9 cellular contexts compared by ENCODE assay signal in genomic region chr21:44509539-44509938, GRCh38. TPM values are rescaled to one million over a fixed set of nuclear protein-coding genes. Genes with fewer than 3 reads are reported as not detected.
DNase-seq lines count a peak whose midpoint lies in the region; TF ChIP-seq lines count a peak whose summit lies in the region.
"Had no signal": no experiment of that assay in that cellular context is flagged by ENCODE, and none has a peak within 500 bp of the region (broad histone marks: within the 10 kb centered on the region; RNA-seq: fewer than 3 reads in every experiment).

No MANE protein-coding gene starts in this region.

- TF ChIP-seq CTCF in retinal pigment epithelial cell (conservative IDR thresholded peaks at IDR 0.05; ENCODE audit: low read depth, low read length) (peak; percentile 4), nephron progenitor cell (IDR thresholded peaks at IDR 0.05) (no peak), WERI-Rb-1 (IDR thresholded peaks at IDR 0.05; ENCODE audit: low read depth, low read length) (no peak)

- no peaks in the 10 kb centered on the region for H3K9me3 ChIP-seq in WERI-Rb-1 (ENCODE audit: severe bottlenecking)

- H3K4me1 Mint-ChIP-seq in nephron progenitor cell (peaks cover 26% of the 10 kb centered on the region), immature natural killer cell (peaks cover 0 to 3% of the 10 kb centered on the region in 2 donors)

- no peaks in the 10 kb centered on the region for H3K36me3 ChIP-seq in WERI-Rb-1

- peaks cover 4% of the 10 kb centered on the region for H3K27me3 Mint-ChIP-seq in nephron progenitor cell (ENCODE audit: low read depth, poor library complexity)
- peaks cover 0 to 4% (median 3%) of the 10 kb centered on the region in 3 donors for H3K27me3 Mint-ChIP-seq in immature natural killer cell (ENCODE audit: low read depth in 3 of 3)

- H3K9me3 Mint-ChIP-seq in nephron progenitor cell (no peaks in the 10 kb centered on the region), immature natural killer cell (no peaks in the 10 kb centered on the region)

- no peak overlapping the region for H3K27ac Mint-ChIP-seq in nephron progenitor cell
- no peak overlapping the region for H3K27ac Mint-ChIP-seq in immature natural killer cell

- H3K27ac ChIP-seq in WERI-Rb-1: no peak overlapping the region

- DNase-seq in H4 (ENCODE audit: low spot score) (peak; percentile 82), NCI-H2196 (lab: John Stamatoyannopoulos, UW; ENCODE audit: unreplicated experiment) (peak; percentile 90), cerebellum (ENCODE audit: low spot score) (peak; percentile 8), retinal pigment epithelial cell (ENCODE audit: low read depth) (no peak), nephron progenitor cell (no peak), immature natural killer cell (no peak), activated gamma-delta T cell treated with Interleukin-2 at 50 U/mL for 16 hours (no peak), WERI-Rb-1 (no peak)

- H3K36me3 Mint-ChIP-seq in nephron progenitor cell (ENCODE audit: low read depth) (no peaks in the 10 kb centered on the region), immature natural killer cell (no peaks in the 10 kb centered on the region)

- H3K4me3 Mint-ChIP-seq in nephron progenitor cell (no peak overlapping the region), immature natural killer cell (no peak overlapping the region)

- H3K4me3 ChIP-seq in retinal pigment epithelial cell (ENCODE audit: low read length) (no peak overlapping the region), WERI-Rb-1 (ENCODE audit: low read depth, low read length) (no peak overlapping the region)

- no peaks in the 10 kb centered on the region for H3K27me3 ChIP-seq in WERI-Rb-1 (ENCODE audit: insufficient read depth, low read depth, severe bottlenecking)

RNA-seq across cellular contexts. Expression of gene KRTAP10-1, which starts 30.5 kb away (rescaled TPM):
- not detected in 2 replicates for total RNA-seq in H4 (2014; rRNA removed; shearing (Covaris generic))
- not detected for total RNA-seq in cerebellum
- not detected for polyA plus RNA-seq in immature natural killer cell
- total RNA-seq: omental fat pad had no signal

RNA-seq across cellular contexts. Expression of gene KRTAP10-2, which starts 41.8 kb away (rescaled TPM):
- not detected in 2 replicates for total RNA-seq in H4 (2014; rRNA removed; shearing (Covaris generic))
- total RNA-seq in cerebellum: not detected
- not detected for polyA plus RNA-seq in immature natural killer cell
- total RNA-seq: omental fat pad had no signal

RNA-seq across cellular contexts. Expression of gene KRTAP10-3, which starts 49.1 kb away (rescaled TPM):
- not detected in 2 replicates for total RNA-seq in H4 (2014; rRNA removed; shearing (Covaris generic))
- total RNA-seq in cerebellum: not detected
- not detected for polyA plus RNA-seq in immature natural killer cell
- total RNA-seq: omental fat pad had no signal

RNA-seq across cellular contexts. Expression of gene LRRC3, which starts 54.2 kb away (rescaled TPM):
- 0.37 and 0.52 TPM in 2 replicates for total RNA-seq in H4 (2014; rRNA removed; shearing (Covaris generic))
- 6.4 TPM for total RNA-seq in cerebellum
- polyA plus RNA-seq in immature natural killer cell: under 1 TPM in 1 of 3 donors, not detected in 2; 0.29 TPM

Comparison
In these comparisons a context has a peak if more than half of its experiments do, and no peak if none do; other contexts are left out.
1. DNase-seq: peak in H4 (single experiment), NCI-H2196 (single experiment) and cerebellum (single experiment); none in retinal pigment epithelial cell (single experiment), nephron progenitor cell (single experiment), immature natural killer cell (0 of 3), activated gamma-delta T cell treated with Interleukin-2 at 50 U/mL for 16 hours (single experiment) and WERI-Rb-1 (single experiment).